ENCODE assay signal across 8 cellular contexts in genomic region chr11:117316197-117316961, GRCh38. TPM values are rescaled to one million over a fixed set of nuclear protein-coding genes. Genes with fewer than 3 reads are reported as not detected.
DNase-seq lines count a peak whose midpoint lies in the region; ATAC-seq and TF ChIP-seq lines count a peak whose summit lies in the region.

BACE1 (minus strand) TSS chr11:117316256; CDS start chr11:117315795, 461 bp downstream.

- H3K27ac ChIP-seq in GM23248 (no peak within 1 kb of the TSS), urinary bladder (ENCODE audit: low read depth) (no peak within 1 kb of the TSS)

- H3K27me3 Mint-ChIP-seq in activated T-helper 2 cell treated with anti-CD3 and anti-CD28 coated beads, Interferon-gamma antibody, Interleukin-2, Interleukin-4, amounts not matched to agents 10 μg/mL and 5 μg/mL and 100 μg/mL, durations not matched to agents 14 hours and 24 hours and 36 hours (ENCODE audit: low read depth), result peaks cover 59% of the 10 kb centered on the region

- H3K4me1 ChIP-seq in GM23248 (ENCODE audit: insufficient read depth) (peaks cover 35% of the 10 kb centered on the region), urinary bladder (ENCODE audit: insufficient read depth) (no peaks in the 10 kb centered on the region)

- intact Hi-C loops in activated T-helper 2 cell treated with anti-CD3 and anti-CD28 coated beads, Interferon-gamma antibody, Interleukin-2, Interleukin-4, amounts not matched to agents 10 μg/mL and 5 μg/mL and 100 μg/mL, durations not matched to agents 14 hours and 24 hours and 36 hours (cut with micrococcal nuclease), result loop anchor here (1.0 kb wide), 1 partner anchor 11 kb away; the partner anchor contains the start of gene CEP164

- peaks cover 11% of the 10 kb centered on the region; the same call in 1 of the 2 replicates for H3F3A ChIP-seq in GM23248 (ENCODE audit: insufficient read depth)

- WGBS in GM23248 (ENCODE audit: low coverage in 1 of 2, low lambda C conversion rate in 2 of 2, missing lambda C conversion rate in 2 of 2), 2 experiments, result 2 to 3% methylated on average over 29 of the region's 29 CpGs
- 6% methylated on average over 29 of the region's 29 CpGs for WGBS in urinary bladder

- peak within 1 kb of the TSS; percentile 70 for H3K4me3 Mint-ChIP-seq in activated T-helper 2 cell treated with anti-CD3 and anti-CD28 coated beads, Interferon-gamma antibody, Interleukin-2, Interleukin-4, amounts not matched to agents 10 μg/mL and 5 μg/mL and 100 μg/mL, durations not matched to agents 14 hours and 24 hours and 36 hours (ENCODE audit: low read depth)

- TF ChIP-seq CTCF in foreskin fibroblast (IDR thresholded peaks at IDR 0.05; ENCODE audit: low read depth, low read length), result peak; percentile 43

- peak; percentile 90 for DNase-seq in AG08396 (ENCODE audit: low spot score)
- DNase-seq in GM23248, result peak; percentile 89
- peak; percentile 82 for DNase-seq in NCI-H446 treated with DMSO at 0.1 percent for 48 hours (lab: John Stamatoyannopoulos, UW)
- DNase-seq in activated T-helper 2 cell treated with anti-CD3 and anti-CD28 coated beads, Interferon-gamma antibody, Interleukin-2, Interleukin-4, amounts not matched to agents 10 μg/mL and 5 μg/mL and 100 μg/mL, durations not matched to agents 14 hours and 24 hours and 36 hours (ENCODE audit: low spot score), result no peak
- DNase-seq in foreskin fibroblast, result peak; percentile 79 to 93
- DNase-seq in myocyte (ENCODE audit: low read depth), result peak; percentile 93

- peak within 1 kb of the TSS; percentile 99 for H3K4me2 ChIP-seq in GM23248 (ENCODE audit: unreplicated experiment)

- ATAC-seq in HG03139 (IDR thresholded peaks at IDR 0.05; ENCODE audit: unreplicated experiment), result no peak

- peak within 1 kb of the TSS; percentile 81 for H3K9ac ChIP-seq in GM23248

- H4K20me1 ChIP-seq in GM23248 (ENCODE audit: insufficient read depth), result no peaks in the 10 kb centered on the region

- peaks cover 41% of the 10 kb centered on the region for H3K79me2 ChIP-seq in GM23248 (ENCODE audit: insufficient read depth)

- peaks cover 4% of the 10 kb centered on the region for H3K4me1 Mint-ChIP-seq in activated T-helper 2 cell treated with anti-CD3 and anti-CD28 coated beads, Interferon-gamma antibody, Interleukin-2, Interleukin-4, amounts not matched to agents 10 μg/mL and 5 μg/mL and 100 μg/mL, durations not matched to agents 14 hours and 24 hours and 36 hours (ENCODE audit: low read depth)

- H3K36me3 Mint-ChIP-seq in activated T-helper 2 cell treated with anti-CD3 and anti-CD28 coated beads, Interferon-gamma antibody, Interleukin-2, Interleukin-4, amounts not matched to agents 10 μg/mL and 5 μg/mL and 100 μg/mL, durations not matched to agents 14 hours and 24 hours and 36 hours (ENCODE audit: low read depth), result no peaks in the 10 kb centered on the region

- H3K27me3 ChIP-seq in GM23248 (replicated peaks; ENCODE audit: insufficient read depth), result no peaks in the 10 kb centered on the region

- H3K9me3 Mint-ChIP-seq in activated T-helper 2 cell treated with anti-CD3 and anti-CD28 coated beads, Interferon-gamma antibody, Interleukin-2, Interleukin-4, amounts not matched to agents 10 μg/mL and 5 μg/mL and 100 μg/mL, durations not matched to agents 14 hours and 24 hours and 36 hours, result no peaks in the 10 kb centered on the region

- H3K4me3 ChIP-seq in GM23248, result peak within 1 kb of the TSS; percentile 95
- H3K4me3 ChIP-seq in foreskin fibroblast (ENCODE audit: low read depth in 1 of 2, low read length in 2 of 2), result peak within 1 kb of the TSS; percentile 65 to 77
- peak within 1 kb of the TSS; percentile 98 for H3K4me3 ChIP-seq in urinary bladder (ENCODE audit: low read depth, low read length)

- H3K36me3 ChIP-seq in GM23248 (ENCODE audit: low read depth), result no peaks in the 10 kb centered on the region
- H3K36me3 ChIP-seq in urinary bladder (ENCODE audit: insufficient read depth), result no peaks in the 10 kb centered on the region

- no peaks in the 10 kb centered on the region for H3K9me3 ChIP-seq in GM23248 (ENCODE audit: low read depth)

- H3K9me2 ChIP-seq in GM23248 (ENCODE audit: insufficient read depth), result no peaks in the 10 kb centered on the region

- H2AFZ ChIP-seq in GM23248, result peak within 1 kb of the TSS; percentile 99

- H3K27ac Mint-ChIP-seq in activated T-helper 2 cell treated with anti-CD3 and anti-CD28 coated beads, Interferon-gamma antibody, Interleukin-2, Interleukin-4, amounts not matched to agents 10 μg/mL and 5 μg/mL and 100 μg/mL, durations not matched to agents 14 hours and 24 hours and 36 hours, result no peak within 1 kb of the TSS

- in situ Hi-C loops in GM23248 (cut with MboI), result no loop called here

RNA-seq across cellular contexts. Expression of gene BACE1, which starts in this region (rescaled TPM):
- total RNA-seq in GM23248 (2014; rRNA removed; shearing (Covaris generic)), result 40.5 and 45.8 TPM in 2 replicates
- 14.4 and 15.0 TPM in 2 replicates for polyA plus RNA-seq in GM23248 (2016; fragmentation: Nextera tagmentation; extraction: Ambion mirVana)
- 0.11 and 0.32 TPM in 2 replicates for total RNA-seq in activated T-helper 2 cell treated with anti-CD3 and anti-CD28 coated beads, Interferon-gamma antibody, Interleukin-2, Interleukin-4, amounts not matched to agents 10 μg/mL and 5 μg/mL and 100 μg/mL, durations not matched to agents 14 hours and 24 hours and 36 hours
- total RNA-seq in myocyte, result 22.0 and 23.5 TPM in 2 replicates
- 52.8 TPM for polyA plus RNA-seq in myocyte (2012)
- total RNA-seq in urinary bladder, result 19.1 TPM
- 20.0 TPM for polyA plus RNA-seq in urinary bladder

Comparison
In these comparisons a context has a peak if more than half of its experiments do, and no peak if none do; other contexts are left out.
1. RNA of gene BACE1 (total RNA-seq): 40.5 to 45.8 TPM in GM23248, 22.0 to 23.5 TPM in myocyte and 19.1 TPM in urinary bladder (single experiment); 0.11 to 0.32 TPM in activated T-helper 2 cell treated with anti-CD3 and anti-CD28 coated beads, Interferon-gamma antibody, Interleukin-2, Interleukin-4, amounts not matched to agents 10 μg/mL and 5 μg/mL and 100 μg/mL, durations not matched to agents 14 hours and 24 hours and 36 hours; every median in the first group is over 10 times any median in the second.
2. Peak in every context shown above with its lines, with median percentiles within 50 percentile points of each other: H3K4me3 ChIP-seq.